7 cellular contexts compared by ENCODE assay signal in the genomic region with DNA sequence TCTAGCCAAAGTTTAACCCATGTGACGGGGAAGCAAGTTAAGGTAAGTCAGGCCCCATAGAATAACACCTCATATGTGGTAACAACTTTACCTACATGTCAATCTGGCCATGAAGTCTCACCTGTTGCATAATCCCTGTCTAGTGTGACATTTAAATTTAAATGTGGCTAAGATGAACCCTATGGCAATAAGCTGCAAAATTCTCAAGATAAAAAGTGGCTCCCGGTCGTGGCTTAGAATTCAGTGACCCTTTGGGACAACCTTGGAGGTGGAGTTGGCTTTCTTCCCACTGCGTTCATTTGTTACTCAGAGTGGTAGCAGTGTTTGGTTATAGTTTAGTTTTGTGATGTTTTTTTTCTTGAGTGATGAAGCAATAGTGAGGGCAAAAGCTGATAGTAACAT.
A peak's percentile ranks its signal among the peaks of the same experiment; 100 is the strongest.
DNase-seq lines count a peak whose midpoint lies in the region; ATAC-seq and TF ChIP-seq lines count a peak whose summit lies in the region.

No MANE protein-coding gene starts in this region.

- intact Hi-C loops in left ventricle myocardium superior (cut with micrococcal nuclease) = no loop called here

- no peak for TF ChIP-seq RAD21 in Ishikawa (IDR thresholded peaks at IDR 0.05; ENCODE audit: low read depth)

- no peak for TF ChIP-seq EP300 in Ishikawa (IDR thresholded peaks at IDR 0.05; ENCODE audit: borderline replicate concordance)

- in situ Hi-C loops in ACHN (cut with HindIII; ENCODE audit: low pct_ligation_motif_present, low pct_unique_long_range_greater_than_20kb, low sequenced_read_pairs) = no loop called here

- no peaks in the 10 kb centered on the region for H3K9me3 Mint-ChIP-seq in activated naive CD4-positive, alpha-beta T cell treated with anti-CD3 and anti-CD28 coated beads, Interleukin-2, amount 50 U/mL, for 72 hours
- H3K9me3 Mint-ChIP-seq in stimulated activated naive CD8-positive, alpha-beta T cell treated with anti-CD3 and anti-CD28 coated beads, Interleukin-15, amount 100 ng/mL, for 72 hours = peaks cover 0 to under 1% of the 10 kb centered on the region in 2 donors

- peak overlapping the region; percentile 97 to 100 for H3K27ac Mint-ChIP-seq in activated naive CD4-positive, alpha-beta T cell treated with anti-CD3 and anti-CD28 coated beads, Interleukin-2, amount 50 U/mL, for 72 hours
- H3K27ac Mint-ChIP-seq in stimulated activated naive CD8-positive, alpha-beta T cell treated with anti-CD3 and anti-CD28 coated beads, Interleukin-15, amount 100 ng/mL, for 72 hours = peak overlapping the region; percentile 96 to 98

- H3K4me3 Mint-ChIP-seq in stimulated activated naive CD8-positive, alpha-beta T cell treated with anti-CD3 and anti-CD28 coated beads, Interleukin-15, amount 100 ng/mL, for 72 hours = peak overlapping the region; percentile 61 to 69

- H3K4me1 Mint-ChIP-seq in stimulated activated naive CD8-positive, alpha-beta T cell treated with anti-CD3 and anti-CD28 coated beads, Interleukin-15, amount 100 ng/mL, for 72 hours = peaks cover 71% of the 10 kb centered on the region

- no peak for DNase-seq in activated naive CD4-positive, alpha-beta T cell treated with anti-CD3 and anti-CD28 coated beads, Interleukin-2, amount 50 U/mL, for 72 hours (ENCODE audit: low spot score in 2 of 2)
- DNase-seq in left ventricle myocardium superior = no peak
- DNase-seq in stimulated activated naive CD8-positive, alpha-beta T cell treated with anti-CD3 and anti-CD28 coated beads, Interleukin-15, amount 100 ng/mL, for 72 hours = peak in 1 of 2 donors; percentile 29
- no peak for DNase-seq in ACHN
- DNase-seq in NCI-H2171 (lab: John Stamatoyannopoulos, UW) = no peak

- H3K27me3 Mint-ChIP-seq in stimulated activated naive CD8-positive, alpha-beta T cell treated with anti-CD3 and anti-CD28 coated beads, Interleukin-15, amount 100 ng/mL, for 72 hours = no peaks in the 10 kb centered on the region

- peaks cover 4 to 50% of the 10 kb centered on the region in 2 donors for H3K36me3 Mint-ChIP-seq in activated naive CD4-positive, alpha-beta T cell treated with anti-CD3 and anti-CD28 coated beads, Interleukin-2, amount 50 U/mL, for 72 hours

- ATAC-seq in activated naive CD4-positive, alpha-beta T cell treated with anti-CD3 and anti-CD28 coated beads, Interleukin-2, amount 50 U/mL, for 72 hours = peak; percentile 5 to 25
- ATAC-seq in left ventricle myocardium superior (peak; percentile 48), HG02642 (IDR thresholded peaks at IDR 0.05; ENCODE audit: poor library complexity, unreplicated experiment) (no peak)
- peak; percentile 26 for ATAC-seq in stimulated activated naive CD8-positive, alpha-beta T cell treated with anti-CD3 and anti-CD28 coated beads, Interleukin-15, amount 100 ng/mL, for 72 hours

TF ChIP-seq in Ishikawa, 13 proteins besides CTCF, POLR2A, EP300 and RAD21:
- TF ChIP-seq, protein P1, sequence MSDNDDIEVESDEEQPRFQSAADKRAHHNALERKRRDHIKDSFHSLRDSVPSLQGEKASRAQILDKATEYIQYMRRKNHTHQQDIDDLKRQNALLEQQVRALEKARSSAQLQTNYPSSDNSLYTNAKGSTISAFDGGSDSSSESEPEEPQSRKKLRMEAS (IDR thresholded peaks at IDR 0.05) = no peak
- TF ChIP-seq, protein P2, sequence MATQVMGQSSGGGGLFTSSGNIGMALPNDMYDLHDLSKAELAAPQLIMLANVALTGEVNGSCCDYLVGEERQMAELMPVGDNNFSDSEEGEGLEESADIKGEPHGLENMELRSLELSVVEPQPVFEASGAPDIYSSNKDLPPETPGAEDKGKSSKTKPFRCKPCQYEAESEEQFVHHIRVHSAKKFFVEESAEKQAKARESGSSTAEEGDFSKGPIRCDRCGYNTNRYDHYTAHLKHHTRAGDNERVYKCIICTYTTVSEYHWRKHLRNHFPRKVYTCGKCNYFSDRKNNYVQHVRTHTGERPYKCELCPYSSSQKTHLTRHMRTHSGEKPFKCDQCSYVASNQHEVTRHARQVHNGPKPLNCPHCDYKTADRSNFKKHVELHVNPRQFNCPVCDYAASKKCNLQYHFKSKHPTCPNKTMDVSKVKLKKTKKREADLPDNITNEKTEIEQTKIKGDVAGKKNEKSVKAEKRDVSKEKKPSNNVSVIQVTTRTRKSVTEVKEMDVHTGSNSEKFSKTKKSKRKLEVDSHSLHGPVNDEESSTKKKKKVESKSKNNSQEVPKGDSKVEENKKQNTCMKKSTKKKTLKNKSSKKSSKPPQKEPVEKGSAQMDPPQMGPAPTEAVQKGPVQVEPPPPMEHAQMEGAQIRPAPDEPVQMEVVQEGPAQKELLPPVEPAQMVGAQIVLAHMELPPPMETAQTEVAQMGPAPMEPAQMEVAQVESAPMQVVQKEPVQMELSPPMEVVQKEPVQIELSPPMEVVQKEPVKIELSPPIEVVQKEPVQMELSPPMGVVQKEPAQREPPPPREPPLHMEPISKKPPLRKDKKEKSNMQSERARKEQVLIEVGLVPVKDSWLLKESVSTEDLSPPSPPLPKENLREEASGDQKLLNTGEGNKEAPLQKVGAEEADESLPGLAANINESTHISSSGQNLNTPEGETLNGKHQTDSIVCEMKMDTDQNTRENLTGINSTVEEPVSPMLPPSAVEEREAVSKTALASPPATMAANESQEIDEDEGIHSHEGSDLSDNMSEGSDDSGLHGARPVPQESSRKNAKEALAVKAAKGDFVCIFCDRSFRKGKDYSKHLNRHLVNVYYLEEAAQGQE (IDR thresholded peaks at IDR 0.05; ENCODE audit: low read depth) = no peak
- TF ChIP-seq CEBPB (IDR thresholded peaks at IDR 0.05) = 0 out of 2 replicates have a peak, but pooled peaks have one; percentile 18
